8 cellular contexts compared by ENCODE assay signal in the genomic region with DNA sequence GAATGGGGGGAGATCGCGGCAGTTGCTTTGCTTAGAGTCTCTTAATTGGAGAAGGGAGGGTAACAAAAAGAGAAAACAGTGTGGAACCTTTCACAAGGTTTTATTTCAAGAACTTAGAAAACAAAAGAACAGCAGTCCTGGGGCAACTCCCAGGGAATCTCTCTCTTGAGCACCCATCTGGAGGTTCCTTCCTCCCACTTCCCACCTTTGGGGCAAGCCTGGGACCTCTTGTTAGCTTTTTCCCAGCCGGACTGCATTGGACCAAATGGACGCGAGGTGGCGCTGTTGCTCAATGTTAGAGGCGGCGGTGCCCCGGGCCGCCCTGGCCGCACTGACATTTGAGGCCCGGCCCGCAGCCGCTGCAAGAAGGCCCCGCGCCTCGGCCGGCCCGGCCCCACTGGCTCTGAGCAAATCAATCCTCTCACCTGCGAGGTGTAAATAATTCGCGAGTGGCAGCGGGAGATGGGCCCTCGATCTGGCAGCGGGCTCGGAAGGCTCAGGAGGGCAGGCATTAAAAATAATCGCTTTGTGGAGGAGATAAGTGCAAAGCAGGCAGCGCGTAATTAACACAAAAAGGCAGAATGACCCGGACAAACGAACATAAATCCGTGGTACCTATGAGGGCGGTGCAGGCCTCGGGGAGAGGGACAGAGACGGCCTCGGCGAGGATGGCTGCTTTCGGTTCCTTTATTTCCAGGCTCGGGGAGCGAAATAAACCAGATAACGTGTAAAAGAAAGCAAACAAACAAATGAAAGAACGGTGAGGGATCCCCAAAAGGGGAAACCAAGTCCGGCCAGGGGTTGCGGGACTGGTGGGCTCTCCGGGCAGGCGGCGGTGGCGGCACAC. TPM values are rescaled to one million over a fixed set of nuclear protein-coding genes. Genes with fewer than 3 reads are reported as not detected.
A peak's percentile ranks its signal among the peaks of the same experiment; 100 is the strongest.
DNase-seq lines count a peak whose midpoint lies in the region; ATAC-seq and TF ChIP-seq lines count a peak whose summit lies in the region.

No MANE protein-coding gene starts in this region.

- H3K27ac ChIP-seq in endodermal cell (ENCODE audit: low read depth, low read length): no peak overlapping the region

- H3K9me3 Mint-ChIP-seq in endodermal cell: no peaks in the 10 kb centered on the region

- H3K27ac Mint-ChIP-seq in endodermal cell: no peak overlapping the region

- no peaks in the 10 kb centered on the region for H3K4me1 ChIP-seq in endodermal cell (ENCODE audit: control insufficient read depth, insufficient read depth, low read length)
- H3K4me1 ChIP-seq in mucosa of descending colon (ENCODE audit: low read depth): peaks cover 5% of the 10 kb centered on the region

- no peak overlapping the region for H3K4me3 Mint-ChIP-seq in endodermal cell

- H3K36me3 Mint-ChIP-seq in endodermal cell (ENCODE audit: low read depth): no peaks in the 10 kb centered on the region

- H3K9ac ChIP-seq in endodermal cell (ENCODE audit: extremely low read depth, low read length, poor library complexity, severe bottlenecking): no peak overlapping the region

- H3K27me3 ChIP-seq in endodermal cell (ENCODE audit: control insufficient read depth, insufficient read depth, low read length, poor library complexity, severe bottlenecking): peaks cover 99% of the 10 kb centered on the region

- TF ChIP-seq CTCF in endodermal cell (conservative IDR thresholded peaks at IDR 0.05) (peak; percentile 95), mucosa of descending colon (IDR thresholded peaks at IDR 0.05) (peak; percentile 73)

- H3K36me3 ChIP-seq in endodermal cell (ENCODE audit: control insufficient read depth, insufficient read depth, low read length) (no peaks in the 10 kb centered on the region), mucosa of descending colon (ENCODE audit: low read depth) (no peaks in the 10 kb centered on the region)

- H3K4me3 ChIP-seq in endodermal cell (ENCODE audit: low read length) (no peak overlapping the region), mucosa of descending colon (no peak overlapping the region)

- peaks cover 3% of the 10 kb centered on the region for H3K4me1 Mint-ChIP-seq in endodermal cell

- DNase-seq in NCI-H2081 (lab: John Stamatoyannopoulos, UW) (peak; percentile 52 to 66), NCI-H2081 treated with DMSO at 0.1 percent for 48 hours (lab: John Stamatoyannopoulos, UW) (no peak), NCI-H82 (lab: John Stamatoyannopoulos, UW) (peak; percentile 92), endodermal cell (peak; percentile 99), mucosa of descending colon (peak; percentile 82 to 91 (median 89))
- peak; percentile 57 for DNase-seq in activated CD8-positive, alpha-beta memory T cell treated with anti-CD3 and anti-CD28 coated beads, Interleukin-2, amount 50 U/mL, for 1 hour (ENCODE audit: extremely low read depth)
- DNase-seq in stimulated activated CD8-positive, alpha-beta memory T cell treated with anti-CD3 and anti-CD28 coated beads, Interleukin-2, amount 100 ng/mL, for 48 hours (ENCODE audit: low read depth in 2 of 2): peak; percentile 75 to 79

- ATAC-seq in HG03066 (IDR thresholded peaks at IDR 0.05; ENCODE audit: low read depth, unreplicated experiment) (peak; percentile 70), mucosa of descending colon (peak; percentile 93)

- peaks cover 99% of the 10 kb centered on the region for H3K27me3 Mint-ChIP-seq in endodermal cell (ENCODE audit: insufficient read depth)

- intact Hi-C loops in mucosa of descending colon (cut with DNase I, micrococcal nuclease): loop anchor here (5.0 kb wide), 2 partner anchors 186 to 196 kb away; no protein-coding TSS in a partner anchor

- 14% methylated on average over 33 to 48 of the region's 48 CpGs for WGBS in endodermal cell (ENCODE audit: insufficient coverage in 1 of 2, insufficient read length in 1 of 2), 2 experiments

- H3K9me3 ChIP-seq in endodermal cell (ENCODE audit: control insufficient read depth, low read length) (no peaks in the 10 kb centered on the region), mucosa of descending colon (no peaks in the 10 kb centered on the region)

RNA-seq across cellular contexts. Expression of a gene that starts 2.7 kb away (rescaled TPM):
- not detected for total RNA-seq in endodermal cell
- polyA plus RNA-seq in endodermal cell (2013, experiment 1 of 2): 3.3 TPM
- 1.6 TPM for polyA plus RNA-seq in endodermal cell (2013, experiment 2 of 2)
- not detected for total RNA-seq in mucosa of descending colon

RNA-seq across cellular contexts. Expression of a gene that starts 6.1 kb away (rescaled TPM):
- total RNA-seq in endodermal cell: not detected
- polyA plus RNA-seq in endodermal cell (2013, experiment 1 of 2): 5.5 TPM
- 6.4 TPM for polyA plus RNA-seq in endodermal cell (2013, experiment 2 of 2)
- total RNA-seq in mucosa of descending colon: not detected

RNA-seq across cellular contexts. Expression of a gene that starts 21.1 kb away (rescaled TPM):
- not detected for total RNA-seq in endodermal cell
- polyA plus RNA-seq in endodermal cell (2013, experiment 1 of 2): 11.1 TPM
- 7.2 TPM for polyA plus RNA-seq in endodermal cell (2013, experiment 2 of 2)
- not detected for total RNA-seq in mucosa of descending colon

RNA-seq across cellular contexts. Expression of a gene that starts 22.2 kb away (rescaled TPM):
- not detected for total RNA-seq in endodermal cell
- 16.8 TPM for polyA plus RNA-seq in endodermal cell (2013, experiment 1 of 2)
- 10.0 TPM for polyA plus RNA-seq in endodermal cell (2013, experiment 2 of 2)
- under 1 TPM in 2 of 3 donors, not detected in 1; 0.22 to 0.32 TPM for total RNA-seq in mucosa of descending colon

RNA-seq across cellular contexts. Expression of a gene that starts 26.8 kb away (rescaled TPM):
- total RNA-seq in endodermal cell: not detected
- polyA plus RNA-seq in endodermal cell (2013, experiment 1 of 2): 0.82 TPM
- polyA plus RNA-seq in endodermal cell (2013, experiment 2 of 2): 1.7 TPM
- not detected for total RNA-seq in mucosa of descending colon
